In genomic region chr3:168205451-168205850, GRCh38 we compare ENCODE assay signal across 19 cellular contexts.
"Had no signal": no experiment of that assay in that cellular context is flagged by ENCODE, and none has a peak within 500 bp of the region (broad histone marks: within the 10 kb centered on the region; RNA-seq: fewer than 3 reads in every experiment).

No MANE protein-coding gene starts in this region.

- H3K27ac ChIP-seq: HL-60, PC-9, Peyer's patch, SJCRH30 had no signal

- H2AFZ ChIP-seq: PC-9 had no signal

- H3K36me3 ChIP-seq: Peyer's patch, SJCRH30 had no signal

- H3K4me3 ChIP-seq: PC-9, Peyer's patch, SJCRH30 had no signal

- H3K4me2 ChIP-seq: PC-9 had no signal

- DNase-seq: KBM-7, NCI-H1092 treated with DMSO at 0.1 percent for 48 hours, NCI-H1436, NCI-H187, NCI-H2029, NCI-H2081 treated with DMSO at 0.1 percent for 48 hours, NCI-H345, NCI-H446 treated with DMSO at 0.1 percent for 48 hours, NCI-H510A treated with DMSO at 0.1 percent for 48 hours, NCI-H526, NCI-H748 treated with DMSO at 0.1 percent for 48 hours, OCI-M1, PC-9, Peyer's patch, SHP77 treated with DMSO at 0.1 percent for 48 hours, SJCRH30, T-helper 1 cell, T-helper 17 cell had no signal

- H3K4me1 ChIP-seq: Peyer's patch, SJCRH30 had no signal

- H3K9me3 ChIP-seq: Peyer's patch, SJCRH30 had no signal
